Comparison of ENCODE assay signal across 23 cellular contexts in the genomic region with DNA sequence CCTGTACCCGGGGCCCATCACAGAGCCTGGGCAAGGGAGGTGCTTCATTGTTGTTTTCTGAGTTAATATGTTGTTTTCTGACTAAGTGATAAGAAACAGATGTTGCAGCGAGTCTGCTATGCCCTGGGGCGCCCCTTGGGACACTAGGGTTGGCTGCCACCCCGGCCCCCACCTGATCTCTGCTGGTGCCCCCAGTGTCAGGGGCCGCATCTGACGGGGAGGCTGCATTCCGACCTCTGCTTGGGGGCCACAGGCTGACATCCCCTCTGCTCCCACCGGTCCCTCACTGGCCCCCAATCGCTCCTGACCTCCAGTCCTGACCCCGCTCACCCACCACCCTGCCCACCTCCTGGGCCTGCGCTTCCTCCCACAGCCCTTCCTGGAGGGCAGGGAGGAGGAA.
"Had no signal": no experiment of that assay in that cellular context is flagged by ENCODE, and none has a peak within 500 bp of the region (broad histone marks: within the 10 kb centered on the region; RNA-seq: fewer than 3 reads in every experiment).

No MANE protein-coding gene starts in this region.

- H3K9me3 ChIP-seq: lower lobe of right lung, right atrium auricular region, testis, transverse colon had no signal

- H3K9ac ChIP-seq: parathyroid adenoma had no signal

- H3K36me3 ChIP-seq: lower lobe of right lung, right atrium auricular region, transverse colon had no signal

- DNase-seq: activated CD4-positive, alpha-beta T cell treated with anti-CD3 and anti-CD28 coated beads for 4 hours; activated CD4-positive, alpha-beta T cell treated with anti-CD3 and anti-CD28 coated beads, Interleukin-2, amount 50 U/mL, for 4 hours; activated CD8-positive, alpha-beta memory T cell treated with anti-CD3 and anti-CD28 coated beads for 24 hours; activated gamma-delta T cell; activated naive CD4-positive, alpha-beta T cell treated with anti-CD3 and anti-CD28 coated beads, Interleukin-2, amount 50 U/mL, for 16 hours; activated naive CD8-positive, alpha-beta T cell treated with anti-CD3 and anti-CD28 coated beads, Interleukin-2, amount 50 U/mL, for 24 hours; central memory CD4-positive, alpha-beta T cell; foreskin fibroblast; head of caudate nucleus; hypothalamus; lower lobe of right lung; mesenchymal stem cell; naive thymus-derived CD8-positive, alpha-beta T cell; occipital lobe; stimulated activated CD4-positive, alpha-beta T cell treated with anti-CD3 and anti-CD28 coated beads, Interleukin-15, amount 100 ng/mL, for 24 hours; stimulated activated naive CD4-positive, alpha-beta T cell; T-helper 1 cell; testis; transverse colon had no signal

- H3K27me3 ChIP-seq: right atrium auricular region, testis, transverse colon had no signal

- H3K4me1 ChIP-seq: lower lobe of right lung, parathyroid adenoma, testis, transverse colon had no signal

- H3K27ac ChIP-seq: lower lobe of right lung, parathyroid adenoma, right atrium auricular region, testis, transverse colon had no signal

- ATAC-seq: activated naive CD8-positive, alpha-beta T cell treated with anti-CD3 and anti-CD28 coated beads, Interleukin-2, amount 50 U/mL, for 24 hours; left lobe of liver; lower lobe of right lung; naive thymus-derived CD8-positive, alpha-beta T cell had no signal

- H3K4me3 ChIP-seq: lower lobe of right lung, right atrium auricular region, smooth muscle cell, testis, transverse colon had no signal

- H3K4me2 ChIP-seq: smooth muscle cell had no signal
